ENCODE assay signal across 24 cellular contexts in genomic region chr13:26653310-26653709, GRCh38.
DNase-seq lines count a peak whose midpoint lies in the region; ATAC-seq and TF ChIP-seq lines count a peak whose summit lies in the region.
"Had no signal": no experiment of that assay in that cellular context is flagged by ENCODE, and none has a peak within 500 bp of the region (broad histone marks: within the 10 kb centered on the region; RNA-seq: fewer than 3 reads in every experiment).

No MANE protein-coding gene starts in this region.

- peaks cover 2% of the 10 kb centered on the region for H3K27me3 Mint-ChIP-seq in activated T-helper 2 cell treated with anti-CD3 and anti-CD28 coated beads, Interferon-gamma antibody, Interleukin-2, Interleukin-4, amounts not matched to agents 10 μg/mL and 5 μg/mL and 100 μg/mL, durations not matched to agents 14 hours and 24 hours and 36 hours (ENCODE audit: low read depth)

- no peak overlapping the region for H3K4me3 Mint-ChIP-seq in activated T-helper 2 cell treated with anti-CD3 and anti-CD28 coated beads, Interferon-gamma antibody, Interleukin-2, Interleukin-4, amounts not matched to agents 10 μg/mL and 5 μg/mL and 100 μg/mL, durations not matched to agents 14 hours and 24 hours and 36 hours (ENCODE audit: low read depth)
- H3K4me3 Mint-ChIP-seq: activated CD4-positive, alpha-beta memory T cell treated with anti-CD3 and anti-CD28 coated beads for 36 hours had no signal

- peak; percentile 26 for DNase-seq in AG04449 (ENCODE audit: low read depth, low spot score)
- peak; percentile 62 for DNase-seq in HCEC 1CT
- peak; percentile 13 for DNase-seq in brain microvascular endothelial cell
- peak; percentile 40 for DNase-seq in iris pigment epithelial cell (ENCODE audit: low read depth)
- DNase-seq in activated T-helper 2 cell treated with anti-CD3 and anti-CD28 coated beads, Interferon-gamma antibody, Interleukin-2, Interleukin-4, amounts not matched to agents 10 μg/mL and 5 μg/mL and 100 μg/mL, durations not matched to agents 14 hours and 24 hours and 36 hours (ENCODE audit: low spot score), result no peak
- DNase-seq in NCI-H345 treated with DMSO at 0.1 percent for 48 hours (lab: John Stamatoyannopoulos, UW; ENCODE audit: unreplicated experiment), result no peak
- DNase-seq: activated CD4-positive, alpha-beta memory T cell treated with anti-CD3 and anti-CD28 coated beads for 36 hours; activated CD4-positive, CD25-positive, alpha-beta regulatory T cell; activated naive CD4-positive, alpha-beta T cell; activated T-cell treated with anti-CD3 and anti-CD28 coated beads for 4 hours; cerebellar nuclear complex; effector CD4-positive, alpha-beta T cell; esophagus squamous epithelium; GF-D8; MM.1S; NCI-H748 treated with DMSO at 0.1 percent for 48 hours; retina; stimulated activated CD4-positive, alpha-beta T cell treated with anti-CD3 and anti-CD28 coated beads, Interleukin-4, amount 100 ng/mL, for 4 hours; T1000; upper lobe of left lung had no signal

- no peaks in the 10 kb centered on the region for H3K4me1 Mint-ChIP-seq in activated T-helper 2 cell treated with anti-CD3 and anti-CD28 coated beads, Interferon-gamma antibody, Interleukin-2, Interleukin-4, amounts not matched to agents 10 μg/mL and 5 μg/mL and 100 μg/mL, durations not matched to agents 14 hours and 24 hours and 36 hours (ENCODE audit: low read depth)

- CTCF ChIA-PET in AG04449 (lab: Yijun Ruan, JAX), result no interaction called here

- intact Hi-C loops in activated T-helper 2 cell treated with anti-CD3 and anti-CD28 coated beads, Interferon-gamma antibody, Interleukin-2, Interleukin-4, amounts not matched to agents 10 μg/mL and 5 μg/mL and 100 μg/mL, durations not matched to agents 14 hours and 24 hours and 36 hours (cut with micrococcal nuclease), result no loop called here

- TF ChIP-seq CTCF in AG04449 (IDR thresholded peaks at IDR 0.05; ENCODE audit: insufficient read depth, low read length, missing control alignments) (no peak), brain microvascular endothelial cell (IDR thresholded peaks at IDR 0.05; ENCODE audit: low read depth, low read length, missing control alignments) (no peak)

- H3K4me3 ChIP-seq in AG04449 (ENCODE audit: low read depth, low read length), result no peak overlapping the region
- no peak overlapping the region for H3K4me3 ChIP-seq in brain microvascular endothelial cell (ENCODE audit: low read depth, low read length)
- H3K4me3 ChIP-seq: esophagus squamous epithelium, upper lobe of left lung had no signal

- POLR2A ChIA-PET in AG04449 (lab: Yijun Ruan, JAX), result no interaction called here

- no peak for ATAC-seq in HG03159 (IDR thresholded peaks at IDR 0.05; ENCODE audit: unreplicated experiment)
- ATAC-seq in GM21576 (IDR thresholded peaks at IDR 0.05; ENCODE audit: unreplicated experiment), result no peak
- ATAC-seq: Right ventricle myocardium inferior had no signal

- H3K27me3 ChIP-seq in brain microvascular endothelial cell (replicated peaks), result no peaks in the 10 kb centered on the region
- H3K27me3 ChIP-seq: esophagus squamous epithelium, upper lobe of left lung had no signal

- no peaks in the 10 kb centered on the region for H3K36me3 Mint-ChIP-seq in activated T-helper 2 cell treated with anti-CD3 and anti-CD28 coated beads, Interferon-gamma antibody, Interleukin-2, Interleukin-4, amounts not matched to agents 10 μg/mL and 5 μg/mL and 100 μg/mL, durations not matched to agents 14 hours and 24 hours and 36 hours (ENCODE audit: low read depth)
- H3K36me3 Mint-ChIP-seq: activated CD4-positive, alpha-beta memory T cell treated with anti-CD3 and anti-CD28 coated beads for 36 hours had no signal

- H3K27ac ChIP-seq in brain microvascular endothelial cell, result no peak overlapping the region
- H3K27ac ChIP-seq: C4-2B, esophagus squamous epithelium, upper lobe of left lung had no signal

- peaks cover 11% of the 10 kb centered on the region for H3K9me3 Mint-ChIP-seq in activated T-helper 2 cell treated with anti-CD3 and anti-CD28 coated beads, Interferon-gamma antibody, Interleukin-2, Interleukin-4, amounts not matched to agents 10 μg/mL and 5 μg/mL and 100 μg/mL, durations not matched to agents 14 hours and 24 hours and 36 hours

- in situ Hi-C loops in brain microvascular endothelial cell (cut with HindIII; ENCODE audit: low pct_ligation_motif_present, low sequenced_read_pairs), result no loop called here

- H3K27ac Mint-ChIP-seq in activated T-helper 2 cell treated with anti-CD3 and anti-CD28 coated beads, Interferon-gamma antibody, Interleukin-2, Interleukin-4, amounts not matched to agents 10 μg/mL and 5 μg/mL and 100 μg/mL, durations not matched to agents 14 hours and 24 hours and 36 hours, result no peak overlapping the region
- H3K27ac Mint-ChIP-seq: activated CD4-positive, alpha-beta memory T cell treated with anti-CD3 and anti-CD28 coated beads for 36 hours had no signal

- no peaks in the 10 kb centered on the region for H3K36me3 ChIP-seq in brain microvascular endothelial cell (replicated peaks)
- H3K36me3 ChIP-seq: esophagus squamous epithelium, upper lobe of left lung had no signal

Comparison
In these comparisons a context has a peak if more than half of its experiments do, and no peak if none do; other contexts are left out.
1. DNase-seq: peak in AG04449 (single experiment), HCEC 1CT (single experiment), brain microvascular endothelial cell (single experiment) and iris pigment epithelial cell (single experiment); none in activated T-helper 2 cell treated with anti-CD3 and anti-CD28 coated beads, Interferon-gamma antibody, Interleukin-2, Interleukin-4, amounts not matched to agents 10 μg/mL and 5 μg/mL and 100 μg/mL, durations not matched to agents 14 hours and 24 hours and 36 hours (single experiment) and NCI-H345 treated with DMSO at 0.1 percent for 48 hours (single experiment).